Comparison of ENCODE assay signal across 14 cellular contexts in the genomic region with DNA sequence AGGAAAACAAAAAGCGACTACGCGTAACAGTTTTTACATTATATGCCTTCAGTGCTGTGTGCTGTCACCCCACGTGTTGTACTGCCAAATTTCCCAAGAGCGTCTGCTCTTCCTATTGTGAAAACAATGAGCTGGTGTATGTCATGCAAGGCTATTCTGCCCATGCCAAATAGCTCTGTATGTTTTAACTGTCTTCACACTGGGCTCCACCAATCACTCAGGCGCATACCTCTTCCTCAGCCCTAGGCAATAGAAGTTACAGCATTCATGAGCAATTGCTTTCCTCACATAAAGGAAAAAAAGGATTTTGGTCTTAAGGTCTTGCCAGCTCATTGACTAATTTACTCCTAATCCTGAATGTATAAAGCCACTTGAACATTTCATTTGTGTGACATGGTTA.
A peak's percentile ranks its signal among the peaks of the same experiment; 100 is the strongest.
DNase-seq lines count a peak whose midpoint lies in the region; ATAC-seq, FAIRE-seq and TF ChIP-seq lines count a peak whose summit lies in the region.
"Had no signal": no experiment of that assay in that cellular context is flagged by ENCODE, and none has a peak within 500 bp of the region (broad histone marks: within the 10 kb centered on the region; RNA-seq: fewer than 3 reads in every experiment).

No MANE protein-coding gene starts in this region.

- ATAC-seq in GM21528 (IDR thresholded peaks at IDR 0.05; ENCODE audit: low FRiP score, unreplicated experiment) = no peak
- no peak for ATAC-seq in GM18502 (IDR thresholded peaks at IDR 0.05; ENCODE audit: poor library complexity, unreplicated experiment)
- ATAC-seq: activated CD8-positive, alpha-beta memory T cell treated with anti-CD3 and anti-CD28 coated beads, Interleukin-2, amount 10 ng/mL, durations not matched to agents 7 days and 5 days; left colon; stimulated activated naive CD8-positive, alpha-beta T cell treated with anti-CD3 and anti-CD28 coated beads, Interleukin-15, amount 100 ng/mL, for 72 hours had no signal

- peaks cover 32% of the 10 kb centered on the region for H3K4me1 ChIP-seq in astrocyte (ENCODE audit: insufficient read depth, low read length)

- no peaks in the 10 kb centered on the region for H3K27me3 Mint-ChIP-seq in astrocyte (ENCODE audit: low read depth, unreplicated experiment)
- H3K27me3 Mint-ChIP-seq: activated CD8-positive, alpha-beta memory T cell treated with anti-CD3 and anti-CD28 coated beads, Interleukin-2, amount 10 ng/mL, durations not matched to agents 7 days and 5 days; stimulated activated naive CD8-positive, alpha-beta T cell treated with anti-CD3 and anti-CD28 coated beads, Interleukin-15, amount 100 ng/mL, for 72 hours had no signal

- intact Hi-C loops in cardiac septum (cut with DNase I) = no loop called here

- H3K4me3 Mint-ChIP-seq in astrocyte (ENCODE audit: unreplicated experiment) = no peak overlapping the region
- H3K4me3 Mint-ChIP-seq: activated CD8-positive, alpha-beta memory T cell treated with anti-CD3 and anti-CD28 coated beads, Interleukin-2, amount 10 ng/mL, durations not matched to agents 7 days and 5 days; stimulated activated naive CD8-positive, alpha-beta T cell treated with anti-CD3 and anti-CD28 coated beads, Interleukin-15, amount 100 ng/mL, for 72 hours had no signal

- no peaks in the 10 kb centered on the region for H3K9me3 ChIP-seq in astrocyte (ENCODE audit: insufficient read depth, low read depth, low read length)
- H3K9me3 ChIP-seq: ovary had no signal

- H3K27ac Mint-ChIP-seq in astrocyte (ENCODE audit: unreplicated experiment) = peak overlapping the region; percentile 94
- H3K27ac Mint-ChIP-seq: activated CD8-positive, alpha-beta memory T cell treated with anti-CD3 and anti-CD28 coated beads, Interleukin-2, amount 10 ng/mL, durations not matched to agents 7 days and 5 days; stimulated activated naive CD8-positive, alpha-beta T cell treated with anti-CD3 and anti-CD28 coated beads, Interleukin-15, amount 100 ng/mL, for 72 hours had no signal

- no peaks in the 10 kb centered on the region for H3K27me3 ChIP-seq in astrocyte (ENCODE audit: insufficient read depth, low read length)
- H3K27me3 ChIP-seq: ovary had no signal

- DNase-seq in H54 (ENCODE audit: insufficient read length, low spot score) (no peak), astrocyte (ENCODE audit: low read depth) (peak; percentile 86), foreskin melanocyte (peak; percentile 84), retinal pigment epithelial cell (ENCODE audit: low read depth) (peak; percentile 41), SW 1271 (lab: John Stamatoyannopoulos, UW) (no peak), cardiac septum (ENCODE audit: low spot score) (no peak)
- DNase-seq: activated CD8-positive, alpha-beta memory T cell treated with anti-CD3 and anti-CD28 coated beads, Interleukin-2, amount 10 ng/mL, durations not matched to agents 7 days and 5 days; left colon; NCI-H2029; ovary; stimulated activated CD4-positive, alpha-beta T cell treated with anti-CD3 and anti-CD28 coated beads, Interleukin-2, amount 100 ng/mL, for 24 hours; stimulated activated naive CD8-positive, alpha-beta T cell treated with anti-CD3 and anti-CD28 coated beads, Interleukin-15, amount 100 ng/mL, for 72 hours had no signal

- TF ChIP-seq POLR2A in H54 (IDR thresholded peaks at IDR 0.05; ENCODE audit: low read depth, low read length) = no peak

- H3K4me2 ChIP-seq in astrocyte (ENCODE audit: low read length) = peak overlapping the region; percentile 74

- H4K20me1 ChIP-seq in astrocyte (ENCODE audit: insufficient read depth, low read length) = no peaks in the 10 kb centered on the region

- peaks cover 2% of the 10 kb centered on the region for H3K36me3 ChIP-seq in astrocyte (ENCODE audit: insufficient read depth, low read length)
- H3K36me3 ChIP-seq: ovary had no signal

- TF ChIP-seq CTCF in astrocyte (IDR thresholded peaks at IDR 0.05; ENCODE audit: insufficient read depth, low read depth, low read length) (no peak), retinal pigment epithelial cell (conservative IDR thresholded peaks at IDR 0.05; ENCODE audit: low read depth, low read length) (no peak)

- H3K36me3 Mint-ChIP-seq in astrocyte (ENCODE audit: low read depth, unreplicated experiment) = peaks cover 10% of the 10 kb centered on the region
- H3K36me3 Mint-ChIP-seq: activated CD8-positive, alpha-beta memory T cell treated with anti-CD3 and anti-CD28 coated beads, Interleukin-2, amount 10 ng/mL, durations not matched to agents 7 days and 5 days had no signal

- no peak overlapping the region for H2AFZ ChIP-seq in astrocyte (ENCODE audit: low read depth, low read length)

- H3K79me2 ChIP-seq in astrocyte (ENCODE audit: insufficient read depth, low read length) = peaks cover 25% of the 10 kb centered on the region

- peak; percentile 55 for FAIRE-seq in H54 (lab: Jason Lieb, UNC)
- FAIRE-seq in astrocyte (lab: Jason Lieb, UNC) = peak; percentile 54

- no peak overlapping the region for H3K4me3 ChIP-seq in astrocyte (ENCODE audit: insufficient read depth, low read depth, low read length)
- H3K4me3 ChIP-seq in retinal pigment epithelial cell (ENCODE audit: low read length) = no peak overlapping the region
- H3K4me3 ChIP-seq: ovary had no signal

- H3K9me3 Mint-ChIP-seq in astrocyte (ENCODE audit: unreplicated experiment) = no peaks in the 10 kb centered on the region

- peak overlapping the region; percentile 51 for H3K9ac ChIP-seq in astrocyte (ENCODE audit: low read length)

- H3K27ac ChIP-seq in astrocyte (ENCODE audit: low read depth, low read length) = peak overlapping the region; percentile 79
- H3K27ac ChIP-seq: ovary had no signal

- H3K4me1 Mint-ChIP-seq in astrocyte (ENCODE audit: low read depth, unreplicated experiment) = peaks cover 50% of the 10 kb centered on the region
- H3K4me1 Mint-ChIP-seq: activated CD8-positive, alpha-beta memory T cell treated with anti-CD3 and anti-CD28 coated beads, Interleukin-2, amount 10 ng/mL, durations not matched to agents 7 days and 5 days; stimulated activated naive CD8-positive, alpha-beta T cell treated with anti-CD3 and anti-CD28 coated beads, Interleukin-15, amount 100 ng/mL, for 72 hours had no signal

Comparison
In these comparisons a context has a peak if more than half of its experiments do, and no peak if none do; other contexts are left out.
1. DNase-seq: peak in astrocyte (single experiment), foreskin melanocyte (single experiment) and retinal pigment epithelial cell (single experiment); none in H54 (single experiment), SW 1271 (0 of 2) and cardiac septum (single experiment).